8 cellular contexts compared by ENCODE assay signal in genomic region chr1:1777950-1778826, GRCh38. TPM values are rescaled to one million over a fixed set of nuclear protein-coding genes. Genes with fewer than 3 reads are reported as not detected.
DNase-seq lines count a peak whose midpoint lies in the region; ATAC-seq and TF ChIP-seq lines count a peak whose summit lies in the region.

NADK (minus strand) TSS chr1:1778470; CDS start chr1:1765406, 13,064 bp downstream.

- peak within 1 kb of the TSS; percentile 61 for H2BK12ac ChIP-seq in trophoblast cell (ENCODE audit: low read length)

- H3K4me3 ChIP-seq in trophoblast cell (ENCODE audit: low read depth, low read length): peak within 1 kb of the TSS; percentile 99
- peak within 1 kb of the TSS; percentile 86 to 92 for H3K4me3 ChIP-seq in tibial artery

- peak within 1 kb of the TSS; percentile 99 for H2AK5ac ChIP-seq in trophoblast cell (ENCODE audit: low read length)

- H2AFZ ChIP-seq in trophoblast cell (ENCODE audit: insufficient read depth, low read length, poor library complexity): peak within 1 kb of the TSS; percentile 83

- no peaks in the 10 kb centered on the region for H3K27me3 ChIP-seq in trophoblast cell (ENCODE audit: insufficient read depth, low read length)
- H3K27me3 ChIP-seq in tibial artery: no peaks in the 10 kb centered on the region

- no peaks in the 10 kb centered on the region for H3K36me3 Mint-ChIP-seq in activated naive CD8-positive, alpha-beta T cell

- peak within 1 kb of the TSS; percentile 93 for H2BK120ac ChIP-seq in trophoblast cell (ENCODE audit: insufficient read depth, low read length, poor library complexity)

- peak within 1 kb of the TSS; percentile 97 for H3K4ac ChIP-seq in trophoblast cell (ENCODE audit: low read depth, low read length)

- H4K8ac ChIP-seq in trophoblast cell (ENCODE audit: low read depth, low read length): peak within 1 kb of the TSS; percentile 96

- no peaks in the 10 kb centered on the region for H3K9me3 Mint-ChIP-seq in activated naive CD8-positive, alpha-beta T cell (ENCODE audit: low read depth)

- H3K4me1 Mint-ChIP-seq in activated naive CD8-positive, alpha-beta T cell (ENCODE audit: low read depth): peaks cover 56% of the 10 kb centered on the region

- TF ChIP-seq CTCF in tibial artery (IDR thresholded peaks at IDR 0.05): no peak

- H3K14ac ChIP-seq in trophoblast cell (ENCODE audit: low read length): peak within 1 kb of the TSS; percentile 100

- peak within 1 kb of the TSS; percentile 99 for H3K18ac ChIP-seq in trophoblast cell (ENCODE audit: low read length)

- H3K27me3 Mint-ChIP-seq in activated naive CD8-positive, alpha-beta T cell: no peaks in the 10 kb centered on the region

- H3K4me3 Mint-ChIP-seq in activated naive CD8-positive, alpha-beta T cell: peak within 1 kb of the TSS; percentile 92

- peak within 1 kb of the TSS; percentile 99 for H3K9ac ChIP-seq in trophoblast cell (ENCODE audit: low read length)

- H3K79me1 ChIP-seq in trophoblast cell (ENCODE audit: low read length): peaks cover 13% of the 10 kb centered on the region

- no peaks in the 10 kb centered on the region for H3K9me3 ChIP-seq in trophoblast cell (ENCODE audit: insufficient read depth, low read depth, low read length)
- no peaks in the 10 kb centered on the region for H3K9me3 ChIP-seq in tibial artery

- H3K36me3 ChIP-seq in trophoblast cell (ENCODE audit: control insufficient read depth in 1 of 2, insufficient read depth in 2 of 2, low read length in 2 of 2) (no peaks in the 10 kb centered on the region), tibial artery (peaks cover 0 to under 1% (median 0%) of the 10 kb centered on the region in 3 donors)

- WGBS in trophoblast cell (ENCODE audit: extremely low coverage, insufficient coverage, insufficient read length): no CpG with 5 or more reads among the region's 123 CpGs

- DNase-seq in D341Med (ENCODE audit: low spot score) (peak; percentile 97), HPDE6-E6E7 (ENCODE audit: extremely low spot score) (peak; percentile 58), SK-N-DZ (ENCODE audit: low spot score) (peak; percentile 42), Right ventricle myocardium superior (peak; percentile 82), trophoblast cell (peak; percentile 66 to 87), tibial artery (peak in 1 of 2 donors; percentile 79)

- peak within 1 kb of the TSS; percentile 92 for H4K12ac ChIP-seq in trophoblast cell (ENCODE audit: low read depth, low read length)

- H3K79me2 ChIP-seq in trophoblast cell (ENCODE audit: control insufficient read depth, insufficient read depth, low read length, poor library complexity): peaks cover 18% of the 10 kb centered on the region

- peak within 1 kb of the TSS; percentile 84 for H2BK5ac ChIP-seq in trophoblast cell (ENCODE audit: low read depth, low read length, poor library complexity)

- peak within 1 kb of the TSS; percentile 94 for H3K27ac Mint-ChIP-seq in activated naive CD8-positive, alpha-beta T cell

- intact Hi-C loops in Right ventricle myocardium superior (cut with DNase I): loop anchor here (5.0 kb wide), 1 partner anchor 129 kb away; no protein-coding TSS in a partner anchor
- intact Hi-C loops in tibial artery (cut with DNase I; ENCODE audit: low total_unique reads): no loop called here

- peak within 1 kb of the TSS; percentile 90 for H3K4me2 ChIP-seq in trophoblast cell (ENCODE audit: low read length)

- H3K4me1 ChIP-seq in trophoblast cell (ENCODE audit: control insufficient read depth in 1 of 2, insufficient read depth in 2 of 2, low read length in 2 of 2) (peaks cover 14 to 30% of the 10 kb centered on the region in 2 experiments), tibial artery (peaks cover 8 to 72% (median 63%) of the 10 kb centered on the region in 4 donors)

- peak; percentile 40 for ATAC-seq in GM19463 (IDR thresholded peaks at IDR 0.05; ENCODE audit: unreplicated experiment)
- ATAC-seq in Right ventricle myocardium superior (ENCODE audit: poor library complexity): peak; percentile 73

- no peak within 1 kb of the TSS for H3K23ac ChIP-seq in trophoblast cell (ENCODE audit: low read length)

- peak within 1 kb of the TSS; percentile 87 for H3K27ac ChIP-seq in trophoblast cell (ENCODE audit: low read depth, low read length)
- peak within 1 kb of the TSS; percentile 90 to 97 for H3K27ac ChIP-seq in tibial artery

- H4K91ac ChIP-seq in trophoblast cell (ENCODE audit: low read depth, low read length): peak within 1 kb of the TSS; percentile 97

RNA-seq across cellular contexts. Expression of gene NADK, which starts in this region (rescaled TPM):
- polyA plus RNA-seq in SK-N-DZ (2014; cell fraction: cytosol; rRNA removed): 58.1 and 62.6 TPM in 2 replicates
- polyA plus RNA-seq in SK-N-DZ (2014; cell fraction: nucleus; rRNA removed): 154 and 166 TPM in 2 replicates
- 23.0 TPM for total RNA-seq in Right ventricle myocardium superior
- 38.9 and 41.2 TPM in 2 replicates for polyA plus RNA-seq in trophoblast cell (2013)
